ENCODE assay signal across 8 cellular contexts in genomic region chr1:12618661-12619395, GRCh38. TPM values are rescaled to one million over a fixed set of nuclear protein-coding genes. Genes with fewer than 3 reads are reported as not detected.
DNase-seq lines count a peak whose midpoint lies in the region; FAIRE-seq and TF ChIP-seq lines count a peak whose summit lies in the region.

No MANE protein-coding gene starts in this region.

- peak overlapping the region; percentile 1 to 81 (median 76) for H3K4me3 ChIP-seq in endothelial cell of umbilical vein (replicated peaks in 1 of 3; ENCODE audit: insufficient read depth in 1 of 3, low read depth in 1 of 3, low read length in 3 of 3)
- peak overlapping the region; percentile 88 to 89 for H3K4me3 ChIP-seq in mucosa of rectum (ENCODE audit: low read length in 2 of 2)
- H3K4me3 ChIP-seq in BE2C (ENCODE audit: low read depth, low read length): no peak overlapping the region

- POLR2A ChIA-PET in endothelial cell of umbilical vein (lab: Charles Lee): interaction anchor here (0.5 to 1.9 kb wide), 7 partner anchors 17 to 213 kb away, joined by 3 to 9 read pairs (median 3); no protein-coding TSS in a partner anchor

- H3K9me3 ChIP-seq in endothelial cell of umbilical vein (replicated peaks; ENCODE audit: control insufficient read depth, insufficient read depth, low read length): no peaks in the 10 kb centered on the region
- no peaks in the 10 kb centered on the region for H3K9me3 ChIP-seq in mucosa of rectum (ENCODE audit: control insufficient read depth in 2 of 2, low read length in 2 of 2)
- H3K9me3 ChIP-seq in BE2C: no peaks in the 10 kb centered on the region

- peak overlapping the region; percentile 73 for H3K27ac ChIP-seq in endothelial cell of umbilical vein (ENCODE audit: insufficient read depth, low read depth, low read length)
- peak overlapping the region; percentile 96 to 99 for H3K27ac ChIP-seq in mucosa of rectum (ENCODE audit: low read depth in 2 of 2, low read length in 2 of 2)

- dilution Hi-C loops in endothelial cell of umbilical vein (cut with MboI; ENCODE audit: extremely low pct_ligation_motif_present, low sequenced_read_pairs): no loop called here

- peak; percentile 95 for FAIRE-seq in endothelial cell of umbilical vein (lab: Jason Lieb, UNC)

- no peak for TF ChIP-seq POLR2A in endothelial cell of umbilical vein (IDR thresholded peaks at IDR 0.05; ENCODE audit: low read depth, low read length)

- H3K36me3 ChIP-seq in endothelial cell of umbilical vein (ENCODE audit: control insufficient read depth in 2 of 2, extremely low read depth in 1 of 2, insufficient read depth in 2 of 2, low read length in 2 of 2) (no peaks in the 10 kb centered on the region), mucosa of rectum (ENCODE audit: control insufficient read depth in 2 of 2, insufficient read depth in 2 of 2, low read length in 2 of 2) (no peaks in the 10 kb centered on the region), BE2C (no peaks in the 10 kb centered on the region)

- CTCF ChIA-PET in endothelial cell of umbilical vein (lab: Charles Lee): interaction anchor here (0.7 to 9.2 kb wide), 34 partner anchors 12 to 494 kb away, joined by 3 to 131 read pairs (median 8); no protein-coding TSS in a partner anchor

- no peaks in the 10 kb centered on the region for H3K9me1 ChIP-seq in endothelial cell of umbilical vein (replicated peaks; ENCODE audit: control insufficient read depth, extremely low read depth, insufficient read depth, low read length)

- H3K9ac ChIP-seq in endothelial cell of umbilical vein (replicated peaks; ENCODE audit: extremely low read depth, insufficient read depth, low read length) (peak overlapping the region; percentile 92), mucosa of rectum (ENCODE audit: low read depth in 1 of 2, low read length in 2 of 2) (peak overlapping the region; percentile 77 to 93)

- no peaks in the 10 kb centered on the region for H3K27me3 ChIP-seq in endothelial cell of umbilical vein (ENCODE audit: control insufficient read depth in 2 of 2, insufficient read depth in 2 of 2, low read length in 2 of 2)
- no peaks in the 10 kb centered on the region for H3K27me3 ChIP-seq in mucosa of rectum (ENCODE audit: control insufficient read depth in 2 of 2, insufficient read depth in 2 of 2, low read length in 2 of 2)
- no peaks in the 10 kb centered on the region for H3K27me3 ChIP-seq in BE2C

- peak overlapping the region; percentile 73 for H3K4me2 ChIP-seq in endothelial cell of umbilical vein (ENCODE audit: insufficient read depth, low read length)

- TF ChIP-seq CTCF in endothelial cell of umbilical vein (IDR thresholded peaks at IDR 0.05; ENCODE audit: extremely low read depth in 1 of 2, insufficient read depth in 1 of 2, low read depth in 1 of 2, low read length in 2 of 2) (no peak), BE2C (IDR thresholded peaks at IDR 0.05; ENCODE audit: low read depth, low read length) (no peak)

- peaks cover 11% of the 10 kb centered on the region for H3K79me2 ChIP-seq in endothelial cell of umbilical vein (ENCODE audit: control insufficient read depth, insufficient read depth, low read length)

- H4K20me1 ChIP-seq in endothelial cell of umbilical vein (replicated peaks; ENCODE audit: control insufficient read depth, extremely low read depth, insufficient read depth, low read length): no peaks in the 10 kb centered on the region

- TSS peak; percentile 73 for BruUV-seq in endothelial cell of umbilical vein (replicated peaks; lab: Mats Ljungman, UMichigan)

- intact Hi-C loops in endothelial cell of umbilical vein (cut with micrococcal nuclease): loop anchor here (1.0 to 2.0 kb wide), 12 partner anchors 15 to 388 kb away; partner anchors contain the start of gene VPS13D

- H2AFZ ChIP-seq in endothelial cell of umbilical vein (ENCODE audit: low read depth, low read length): no peak overlapping the region

- DNase-seq in ELF-1 (ENCODE audit: low read depth, low spot score) (peak; percentile 94), NCI-H1092 (lab: John Stamatoyannopoulos, UW) (peak; percentile 41), endothelial cell of umbilical vein (ENCODE audit: low read depth, low spot score) (peak; percentile 83), BE2C (no peak), NCI-H2081 (lab: John Stamatoyannopoulos, UW) (no peak)
- DNase-seq in activated CD8-positive, alpha-beta memory T cell treated with anti-CD3 and anti-CD28 coated beads, Interleukin-2, amount 50 U/mL, for 1 hour (ENCODE audit: extremely low read depth): peak; percentile 36
- DNase-seq in stimulated activated CD8-positive, alpha-beta memory T cell treated with anti-CD3 and anti-CD28 coated beads, Interleukin-7, amount 100 ng/mL, for 4 hours (ENCODE audit: low read depth in 2 of 2): peak; percentile 42 to 53

- peaks cover 30% of the 10 kb centered on the region for H3K4me1 ChIP-seq in endothelial cell of umbilical vein (ENCODE audit: control insufficient read depth, extremely low read depth, insufficient read depth, low read length)
- H3K4me1 ChIP-seq in mucosa of rectum (ENCODE audit: control insufficient read depth in 2 of 2, insufficient read depth in 2 of 2, low read length in 2 of 2): peaks cover 30 to 34% of the 10 kb centered on the region in 2 donors
- no peaks in the 10 kb centered on the region for H3K4me1 ChIP-seq in BE2C

TF ChIP-seq in endothelial cell of umbilical vein, 7 proteins besides CTCF, POLR2A, EP300 and RAD21:
- TF ChIP-seq MYC (IDR thresholded peaks at IDR 0.05; ENCODE audit: low read depth, low read length) (no peak), MAX (IDR thresholded peaks at IDR 0.05; ENCODE audit: insufficient read depth, insufficient read length) (no peak), JUN (IDR thresholded peaks at IDR 0.05; ENCODE audit: borderline replicate concordance, insufficient read depth, insufficient read length, low read depth) (no peak), FOS (IDR thresholded peaks at IDR 0.05; ENCODE audit: borderline replicate concordance, insufficient read depth, low read length) (peak; percentile 91), EZH2 (IDR thresholded peaks at IDR 0.05; ENCODE audit: borderline replicate concordance, low read depth, low read length, severe bottlenecking) (no peak), POLR2AphosphoS5 (IDR thresholded peaks at IDR 0.05; ENCODE audit: insufficient read depth, low read depth, low read length) (peak; percentile 65), GATA2 (IDR thresholded peaks at IDR 0.05; ENCODE audit: insufficient read depth, insufficient read length, low read depth, low read length) (peak; percentile 31)

RNA-seq across cellular contexts. Expression of gene DHRS3, which starts 0.8 kb away (rescaled TPM):
- 54.3 and 75.2 TPM in 2 replicates for total RNA-seq in endothelial cell of umbilical vein
- 54.3 and 58.4 TPM in 2 replicates for polyA plus RNA-seq in endothelial cell of umbilical vein
- 46.7 and 47.7 TPM in 2 replicates for polyA plus RNA-seq in endothelial cell of umbilical vein (2011; cell fraction: cytosol; rRNA removed)
- 44.6 and 46.9 TPM in 2 replicates for polyA plus RNA-seq in endothelial cell of umbilical vein (2011; cell fraction: nucleus; rRNA removed)
- 24.6 and 33.9 TPM in 2 replicates for polyA plus RNA-seq in endothelial cell of umbilical vein (2012)
- 90.9 and 98.3 TPM in 2 replicates for polyA minus RNA-seq in endothelial cell of umbilical vein
- 8.9 TPM for polyA minus RNA-seq in endothelial cell of umbilical vein (2011; cell fraction: cytosol; rRNA and poly(A)+ RNA removed)
- polyA minus RNA-seq in endothelial cell of umbilical vein (2011; cell fraction: nucleus; rRNA and poly(A)+ RNA removed): 24.9 and 25.2 TPM in 2 replicates
- 0.36 TPM for polyA plus RNA-seq in BE2C (2012; ENCODE audit: insufficient read depth, insufficient read length, low read depth)

RNA-seq across cellular contexts. Expression of gene AADACL4, which starts 25.1 kb away (rescaled TPM):
- not detected in 2 replicates for total RNA-seq in endothelial cell of umbilical vein
- polyA plus RNA-seq in endothelial cell of umbilical vein: not detected in 2 replicates
- polyA plus RNA-seq in endothelial cell of umbilical vein (2011; cell fraction: cytosol; rRNA removed): not detected in 2 replicates
- polyA plus RNA-seq in endothelial cell of umbilical vein (2011; cell fraction: nucleus; rRNA removed): not detected in 2 replicates
- polyA plus RNA-seq in endothelial cell of umbilical vein (2012): not detected in 2 replicates
- polyA minus RNA-seq in endothelial cell of umbilical vein: not detected in 2 replicates
- polyA minus RNA-seq in endothelial cell of umbilical vein (2011; cell fraction: cytosol; rRNA and poly(A)+ RNA removed): not detected
- not detected in 2 replicates for polyA minus RNA-seq in endothelial cell of umbilical vein (2011; cell fraction: nucleus; rRNA and poly(A)+ RNA removed)
- not detected for polyA plus RNA-seq in BE2C (2012; ENCODE audit: insufficient read depth, insufficient read length, low read depth)

Comparison
In these comparisons a context has a peak if more than half of its experiments do, and no peak if none do; other contexts are left out.
1. DNase-seq: peak in ELF-1 (single experiment), NCI-H1092 (single experiment), activated CD8-positive, alpha-beta memory T cell treated with anti-CD3 and anti-CD28 coated beads, Interleukin-2, amount 50 U/mL, for 1 hour (single experiment), endothelial cell of umbilical vein (single experiment) and stimulated activated CD8-positive, alpha-beta memory T cell treated with anti-CD3 and anti-CD28 coated beads, Interleukin-7, amount 100 ng/mL, for 4 hours (2 of 2); none in BE2C (single experiment) and NCI-H2081 (0 of 2).